Comparison of ENCODE assay signal across 17 cellular contexts in genomic region chr7:139182363-139182762, GRCh38.
"Had no signal": no experiment of that assay in that cellular context is flagged by ENCODE, and none has a peak within 500 bp of the region (broad histone marks: within the 10 kb centered on the region; RNA-seq: fewer than 3 reads in every experiment).

No MANE protein-coding gene starts in this region.

- H3K9me3 Mint-ChIP-seq: activated naive CD4-positive, alpha-beta T cell treated with anti-CD3 and anti-CD28 coated beads, Interleukin-2, amount 50 U/mL, for 72 hours; activated T-cell treated with anti-CD3 and anti-CD28 coated beads, Interleukin-2, amount 50 U/mL, for 72 hours; stimulated activated naive B cell treated with anti-CD40 and anti-IgM and Interleukin-4, amounts not matched to agents 10 μg/mL and 1 μg/mL and 100 μg/mL, for 72 hours had no signal

- DNase-seq: activated CD4-positive, CD25-positive, alpha-beta regulatory T cell treated with anti-CD3 and anti-CD28 coated beads, Interleukin-2, amount 50 U/mL, for 72 hours; activated CD8-positive, alpha-beta memory T cell treated with anti-CD3 and anti-CD28 coated beads for 24 hours; activated effector memory CD4-positive, alpha-beta T cell treated with anti-CD3 and anti-CD28 coated beads, Interleukin-2, amount 50 U/mL, for 16 hours; activated T-cell treated with anti-CD3 and anti-CD28 coated beads, Interleukin-2, amount 50 U/mL, for 72 hours; adrenal gland; cortex of kidney; heart left ventricle; left lung; midbrain; retina; spleen; stimulated activated CD4-positive, alpha-beta T cell treated with anti-CD3 and anti-CD28 coated beads, Interleukin-4, amount 100 ng/mL, for 4 hours; stimulated activated naive B cell treated with anti-CD40 and anti-IgM and Interleukin-4, amounts not matched to agents 10 μg/mL and 1 μg/mL and 100 μg/mL, for 72 hours; T-helper 1 cell; T-helper 9 cell had no signal

- H3K27me3 ChIP-seq: adrenal gland, breast epithelium, heart left ventricle, left lung, spleen had no signal

- H3K36me3 ChIP-seq: adrenal gland, breast epithelium, left lung had no signal

- H3K4me3 ChIP-seq: adrenal gland, breast epithelium, heart left ventricle, left lung, spleen had no signal

- H3K27ac ChIP-seq: adrenal gland, breast epithelium, heart left ventricle, left lung, spleen had no signal

- H3K4me3 Mint-ChIP-seq: activated T-cell treated with anti-CD3 and anti-CD28 coated beads, Interleukin-2, amount 50 U/mL, for 72 hours; stimulated activated naive B cell treated with anti-CD40 and anti-IgM and Interleukin-4, amounts not matched to agents 10 μg/mL and 1 μg/mL and 100 μg/mL, for 72 hours had no signal

- H3K27ac Mint-ChIP-seq: activated T-cell treated with anti-CD3 and anti-CD28 coated beads, Interleukin-2, amount 50 U/mL, for 72 hours; stimulated activated naive B cell treated with anti-CD40 and anti-IgM and Interleukin-4, amounts not matched to agents 10 μg/mL and 1 μg/mL and 100 μg/mL, for 72 hours had no signal

- ATAC-seq: activated naive CD4-positive, alpha-beta T cell treated with anti-CD3 and anti-CD28 coated beads, Interleukin-2, amount 50 U/mL, for 72 hours; activated T-cell treated with anti-CD3 and anti-CD28 coated beads, Interleukin-2, amount 50 U/mL, for 72 hours; heart left ventricle; left lung; stimulated activated naive B cell treated with anti-CD40 and anti-IgM and Interleukin-4, amounts not matched to agents 10 μg/mL and 1 μg/mL and 100 μg/mL, for 72 hours had no signal

- H3K4me1 ChIP-seq: adrenal gland, breast epithelium, heart left ventricle, left lung, spleen had no signal

- H3K27me3 Mint-ChIP-seq: stimulated activated naive B cell treated with anti-CD40 and anti-IgM and Interleukin-4, amounts not matched to agents 10 μg/mL and 1 μg/mL and 100 μg/mL, for 72 hours had no signal

- H3K4me1 Mint-ChIP-seq: stimulated activated naive B cell treated with anti-CD40 and anti-IgM and Interleukin-4, amounts not matched to agents 10 μg/mL and 1 μg/mL and 100 μg/mL, for 72 hours had no signal

- H3K9me3 ChIP-seq: adrenal gland, breast epithelium, heart left ventricle, left lung, spleen had no signal
